8 cellular contexts compared by ENCODE assay signal in genomic region chrX:55452825-55453124, GRCh38. TPM values are rescaled to one million over a fixed set of nuclear protein-coding genes. Genes with fewer than 3 reads are reported as not detected.
DNase-seq lines count a peak whose midpoint lies in the region; ATAC-seq and TF ChIP-seq lines count a peak whose summit lies in the region.

No MANE protein-coding gene starts in this region.

- H3K27me3 ChIP-seq in heart left ventricle = no peaks in the 10 kb centered on the region
- H3K27me3 ChIP-seq in lung (ENCODE audit: control insufficient read depth, insufficient read depth) = no peaks in the 10 kb centered on the region

- no peaks in the 10 kb centered on the region for H3K27me3 Mint-ChIP-seq in type B pancreatic cell

- H3K36me3 ChIP-seq in heart left ventricle = no peaks in the 10 kb centered on the region
- no peaks in the 10 kb centered on the region for H3K36me3 ChIP-seq in lung (ENCODE audit: control insufficient read depth in 2 of 2, insufficient read depth in 2 of 2, low read length in 2 of 2)

- peak overlapping the region; percentile 51 to 94 (median 70) for H3K4me3 ChIP-seq in heart left ventricle
- H3K4me3 ChIP-seq in lung = peak overlapping the region; percentile 61

- H3K4me1 Mint-ChIP-seq in type B pancreatic cell (ENCODE audit: unreplicated experiment) = no peaks in the 10 kb centered on the region

- TF ChIP-seq CTCF in heart left ventricle (IDR thresholded peaks at IDR 0.05) (no peak), lung (IDR thresholded peaks at IDR 0.05; ENCODE audit: control extremely low read depth, extremely low read depth) (no peak), type B pancreatic cell (conservative IDR thresholded peaks at IDR 0.05) (no peak)

- no peaks in the 10 kb centered on the region for H3K9me3 Mint-ChIP-seq in type B pancreatic cell

- no peaks in the 10 kb centered on the region for H3K9me3 ChIP-seq in heart left ventricle
- peaks cover 0 to 2% of the 10 kb centered on the region in 2 donors for H3K9me3 ChIP-seq in lung (ENCODE audit: control insufficient read depth in 2 of 2, insufficient read depth in 1 of 2, low read length in 1 of 2)

- intact Hi-C loops in heart left ventricle (cut with DNase I) (no loop called here), left ventricle myocardium superior (cut with micrococcal nuclease) (no loop called here)

- H3K27ac ChIP-seq in heart left ventricle = peak overlapping the region in 8 of 12 donors; percentile 71 to 90 (median 84)
- H3K27ac ChIP-seq in angular gyrus (ENCODE audit: low read depth, low read length) = peak overlapping the region; percentile 86
- peak overlapping the region in 1 of 2 donors; percentile 88 for H3K27ac ChIP-seq in lung (ENCODE audit: low read depth in 1 of 2, low read length in 1 of 2)

- ATAC-seq in heart left ventricle (peak in 1 of 4 donors; percentile 3), left ventricle myocardium superior (no peak), lung (ENCODE audit: insufficient read depth, low FRiP score) (no peak)

- no peak for TF ChIP-seq POLR2A in heart left ventricle (IDR thresholded peaks at IDR 0.05)

- peak overlapping the region; percentile 95 for H3K4me3 Mint-ChIP-seq in type B pancreatic cell

- peaks cover 0 to 7% (median 4%) of the 10 kb centered on the region in 12 donors for H3K4me1 ChIP-seq in heart left ventricle
- H3K4me1 ChIP-seq in lung (ENCODE audit: control insufficient read depth in 2 of 2, insufficient read depth in 2 of 2, low read length in 2 of 2) = peaks cover 0 to 5% of the 10 kb centered on the region in 2 donors

- H3K27ac Mint-ChIP-seq in type B pancreatic cell = peak overlapping the region; percentile 88

- DNase-seq in heart left ventricle = no peak
- DNase-seq in left ventricle myocardium superior = no peak
- no peak for DNase-seq in lung (ENCODE audit: low spot score)
- no peak for DNase-seq in type B pancreatic cell (ENCODE audit: extremely low spot score, unreplicated experiment)
- no peak for DNase-seq in cerebellar nuclear complex (lab: John Stamatoyannopoulos, UW)
- DNase-seq in DMS153 treated with DMSO at 0.1 percent for 48 hours (lab: John Stamatoyannopoulos, UW; ENCODE audit: unreplicated experiment) = no peak
- no peak for DNase-seq in RPMI8226

- no peaks in the 10 kb centered on the region for H3K36me3 Mint-ChIP-seq in type B pancreatic cell

- WGBS in heart left ventricle, 4 donors = 0 to 65% (median 32%) methylated on average over 8 to 10 of the region's 10 CpGs
- WGBS in lung, 2 donors = 0 to 39% methylated on average over 10 of the region's 10 CpGs

RNA-seq across cellular contexts. Expression of gene MAGEH1, which starts 0.8 kb away (rescaled TPM):
- 10 to 100 TPM in 8 of 9 donors, 1 to 10 TPM in 1; 9.7 to 19.2 (median 12.0) TPM for total RNA-seq in heart left ventricle
- polyA plus RNA-seq in heart left ventricle = 10 to 100 TPM in 1 of 2 donors, 1 to 10 TPM in 1; 6.0 to 27.6 TPM
- 8.2 TPM for total RNA-seq in left ventricle myocardium superior
- 10 to 100 TPM; 22.3 to 63.3 TPM for total RNA-seq in lung
- polyA plus RNA-seq in lung = 10 to 100 TPM; 16.8 to 26.8 TPM
- total RNA-seq in type B pancreatic cell (ENCODE audit: low replicate concordance) = 37.7 and 38.3 TPM in 2 replicates

RNA-seq across cellular contexts. Expression of gene USP51, which starts 36.9 kb away (rescaled TPM):
- total RNA-seq in heart left ventricle (1 to 10 TPM in 7 of 9 donors, under 1 TPM in 2; 0.38 to 3.9 (median 1.9) TPM), left ventricle myocardium superior (1.5 TPM), lung (10 to 100 TPM in 1 of 2 donors, 1 to 10 TPM in 1; 4.4 to 10.2 TPM), type B pancreatic cell (ENCODE audit: low replicate concordance) (3.5 and 8.9 TPM in 2 replicates)
- polyA plus RNA-seq in heart left ventricle (under 1 TPM; 0.35 to 0.76 TPM), lung (1 to 10 TPM in 1 of 2 donors, under 1 TPM in 1; 0.70 to 1.3 TPM)
